In genomic region chr2:72757177-72757775, GRCh38 we compare ENCODE assay signal across 1 cellular context.
A peak's percentile ranks its signal among the peaks of the same experiment; 100 is the strongest.
TF ChIP-seq lines count a peak whose summit lies in the region.

No MANE protein-coding gene starts in this region.

TF ChIP-seq in K562, 482 proteins besides CTCF, POLR2A, EP300 and RAD21 (continued from another document and continues in another):
- TF ChIP-seq CUX1 (CRISPR knock-in tag; IDR thresholded peaks at IDR 0.05): peak; percentile 90
- TF ChIP-seq TCF7 (IDR thresholded peaks at IDR 0.05; ENCODE audit: borderline replicate concordance): no peak
- TF ChIP-seq PTRF (tag; IDR thresholded peaks at IDR 0.05): peak; percentile 83
- TF ChIP-seq HES1 (IDR thresholded peaks at IDR 0.05; ENCODE audit: low read depth): no peak
- peak; percentile 35; the same call in 1 of the 2 replicates for TF ChIP-seq SOX6 (IDR thresholded peaks at IDR 0.05)
- peak; percentile 96 for TF ChIP-seq ZNF589 (CRISPR knock-in tag; IDR thresholded peaks at IDR 0.05; ENCODE audit: low read depth)
- TF ChIP-seq HBP1 (CRISPR knock-in tag; IDR thresholded peaks at IDR 0.05): no peak
- no peak for TF ChIP-seq ATF1 (CRISPR knock-in tag; IDR thresholded peaks at IDR 0.05)
- peak; percentile 37; the same call in 1 of the 2 replicates for TF ChIP-seq ATF1 (tag; IDR thresholded peaks at IDR 0.05)
- TF ChIP-seq TFE3 (CRISPR knock-in tag; IDR thresholded peaks at IDR 0.05): no peak
- TF ChIP-seq NKRF (IDR thresholded peaks at IDR 0.05; ENCODE audit: borderline replicate concordance): no peak
- peak in 1 of 2 experiments; percentile 92; a peak in 2 of 4 replicates for TF ChIP-seq FOXA3 (CRISPR knock-in tag; conservative IDR thresholded peaks at IDR 0.05 in 1 of 2, IDR thresholded peaks at IDR 0.05 in 1 of 2)
- peak; percentile 79; the same call in 1 of the 2 replicates for TF ChIP-seq HIVEP1 (CRISPR knock-in tag; IDR thresholded peaks at IDR 0.05)
- peak; percentile 94 for TF ChIP-seq ZBTB9 (CRISPR knock-in tag; IDR thresholded peaks at IDR 0.05)
- TF ChIP-seq ZBTB26 (CRISPR knock-in tag; IDR thresholded peaks at IDR 0.05): no peak
- TF ChIP-seq ZNF655 (CRISPR knock-in tag; IDR thresholded peaks at IDR 0.05): no peak
- TF ChIP-seq CREB3 (tag; conservative IDR thresholded peaks at IDR 0.05; ENCODE audit: low read depth): peak; percentile 95
- no peak for TF ChIP-seq TAF1 (IDR thresholded peaks at IDR 0.05; ENCODE audit: control insufficient read depth, extremely low read depth, insufficient read depth, low read length, severe bottlenecking)
- TF ChIP-seq DMBX1 (CRISPR knock-in tag; IDR thresholded peaks at IDR 0.05; ENCODE audit: borderline replicate concordance): peak; percentile 95
- peak; percentile 69; the same call in 1 of the 2 replicates for TF ChIP-seq NFXL1 (CRISPR knock-in tag; IDR thresholded peaks at IDR 0.05)
- TF ChIP-seq ZEB2 (IDR thresholded peaks at IDR 0.05): peak; percentile 39; the same call in 1 of the 2 replicates
- peak; percentile 60; the same call in 1 of the 2 replicates for TF ChIP-seq BACH1 (tag; IDR thresholded peaks at IDR 0.05)
- TF ChIP-seq TBP (optimal IDR thresholded peaks at IDR 0.05; ENCODE audit: low read depth, low read length): no peak
- TF ChIP-seq E2F6 (IDR thresholded peaks at IDR 0.05; ENCODE audit: borderline replicate concordance in 1 of 2, extremely low read depth in 1 of 2, insufficient read depth in 1 of 2, insufficient read length in 1 of 2, low read depth in 1 of 2, low read length in 1 of 2, poor library complexity in 1 of 2, severe bottlenecking in 1 of 2): no peak
- TF ChIP-seq SMAD2 (IDR thresholded peaks at IDR 0.05; ENCODE audit: low read depth, low read length): no peak
- peak; percentile 63; the same call in 1 of the 2 replicates for TF ChIP-seq NFE2L1 (tag; IDR thresholded peaks at IDR 0.05; ENCODE audit: borderline replicate concordance, low read depth)
- peak; percentile 63; the same call in 1 of the 2 replicates for TF ChIP-seq IRF9 (tag; IDR thresholded peaks at IDR 0.05)
- TF ChIP-seq ZNF311 (CRISPR knock-in tag; IDR thresholded peaks at IDR 0.05): peak; percentile 95
- TF ChIP-seq ZNF197 (CRISPR knock-in tag; IDR thresholded peaks at IDR 0.05; ENCODE audit: low read depth): peak; percentile 91; the same call in 1 of the 2 replicates
- peak; percentile 85 for TF ChIP-seq SMAD4 (CRISPR knock-in tag; conservative IDR thresholded peaks at IDR 0.05)
- TF ChIP-seq ZNF512 (tag; IDR thresholded peaks at IDR 0.05): no peak
- peak; percentile 56; the same call in 1 of the 2 replicates for TF ChIP-seq ZFP1 (CRISPR knock-in tag; IDR thresholded peaks at IDR 0.05)
- no peak for TF ChIP-seq ZKSCAN3 (CRISPR knock-in tag; IDR thresholded peaks at IDR 0.05)
- TF ChIP-seq SMC3 (conservative IDR thresholded peaks at IDR 0.05; ENCODE audit: insufficient read depth, low read depth, low read length): no peak
- peak; percentile 93 for TF ChIP-seq KLF6 (CRISPR knock-in tag; IDR thresholded peaks at IDR 0.05; ENCODE audit: borderline replicate concordance)
